Comparison of ENCODE assay signal across 8 cellular contexts in genomic region chr11:62547691-62548281, GRCh38. TPM values are rescaled to one million over a fixed set of nuclear protein-coding genes. Genes with fewer than 3 reads are reported as not detected.
DNase-seq lines count a peak whose midpoint lies in the region; ATAC-seq and TF ChIP-seq lines count a peak whose summit lies in the region.

No MANE protein-coding gene starts in this region.

- peak overlapping the region; percentile 71 for H2AFZ ChIP-seq in PC-3 (ENCODE audit: low read length)

- H3K4me3 ChIP-seq in AG09309 (ENCODE audit: control insufficient read depth, low read depth, low read length): peak overlapping the region; percentile 98
- peak overlapping the region; percentile 96 for H3K4me3 ChIP-seq in PC-3 (ENCODE audit: low read length)
- H3K4me3 ChIP-seq in epithelial cell of proximal tubule (ENCODE audit: low read depth, low read length): peak overlapping the region; percentile 99

- no peak for DNase-seq in AG09309 (ENCODE audit: low read depth)
- peak; percentile 76 for DNase-seq in PC-3
- no peak for DNase-seq in epithelial cell of proximal tubule (ENCODE audit: low read depth)
- no peak for DNase-seq in naive B cell
- no peak for DNase-seq in DMS79 (lab: John Stamatoyannopoulos, UW)
- DNase-seq in NAMALWA (ENCODE audit: low spot score): no peak
- no peak for DNase-seq in NCI-H524 treated with DMSO at 0.1 percent for 48 hours (lab: John Stamatoyannopoulos, UW)

- no peaks in the 10 kb centered on the region for H3K9me3 ChIP-seq in PC-3 (ENCODE audit: low read length)

- no peaks in the 10 kb centered on the region for H3K27me3 ChIP-seq in PC-3 (ENCODE audit: low read length)

- peak overlapping the region; percentile 94 for H3K27ac ChIP-seq in PC-3 (ENCODE audit: low read length)

- TSS peak; percentile 14 for BruUV-seq in PC-3 (replicated peaks; lab: Mats Ljungman, UMichigan)

- intact Hi-C loops in PC-3 (cut with micrococcal nuclease): no loop called here

- no peaks in the 10 kb centered on the region for H3K9me2 ChIP-seq in PC-3 (replicated peaks; ENCODE audit: low read length)

- POLR2A ChIA-PET in PC-3 (lab: Charles Lee; ENCODE audit: unreplicated experiment): interaction anchor here (1.0 to 1.5 kb wide), 3 partner anchors 8 to 26 kb away, joined by 3 to 17 read pairs (median 5); partner anchors contain the start of gene EEF1G

- TF ChIP-seq CTCF in AG09309 (IDR thresholded peaks at IDR 0.05; ENCODE audit: control insufficient read depth, insufficient read depth, low read depth, low read length, missing control alignments) (no peak), PC-3 (conservative IDR thresholded peaks at IDR 0.05; ENCODE audit: low read depth, low read length) (no peak), epithelial cell of proximal tubule (conservative IDR thresholded peaks at IDR 0.05; ENCODE audit: low read depth, low read length) (no peak)

- ATAC-seq in PC-3 (peak; percentile 4), naive B cell (ENCODE audit: low read depth in 2 of 2) (no peak), HG03097 (IDR thresholded peaks at IDR 0.05; ENCODE audit: low FRiP score, unreplicated experiment) (no peak)

- H3K27ac Mint-ChIP-seq in naive B cell: peak overlapping the region; percentile 88 to 99 (median 94)

- peak overlapping the region; percentile 97 for H3K9ac ChIP-seq in PC-3 (ENCODE audit: low read length)

- H3K27me3 Mint-ChIP-seq in naive B cell: peaks cover 0 to 4% (median 0%) of the 10 kb centered on the region in 3 donors

- peaks cover 46% of the 10 kb centered on the region for H3K79me2 ChIP-seq in PC-3 (ENCODE audit: low read length)

- no peaks in the 10 kb centered on the region for H3K36me3 Mint-ChIP-seq in naive B cell

- peak overlapping the region; percentile 89 for H3K4me2 ChIP-seq in PC-3 (ENCODE audit: low read length)

- no peaks in the 10 kb centered on the region for H3K36me3 ChIP-seq in PC-3 (ENCODE audit: low read depth, low read length)

- CTCF ChIA-PET in PC-3 (lab: Charles Lee): interaction anchor here (0.6 to 1.7 kb wide), 3 partner anchors 10 to 13 kb away, joined by 4 to 13 read pairs (median 6); no protein-coding TSS in a partner anchor

- H3F3A ChIP-seq in PC-3 (ENCODE audit: low read length, unreplicated experiment): peaks cover 11% of the 10 kb centered on the region

- peaks cover 63 to 76% (median 69%) of the 10 kb centered on the region in 3 donors for H3K4me1 Mint-ChIP-seq in naive B cell

- 0 out of 2 replicates have a peak, but pooled peaks cover 8% of the 10 kb centered on the region for H4K20me1 ChIP-seq in PC-3 (ENCODE audit: low read length)

- peak overlapping the region; percentile 52 to 93 (median 84) for H3K4me3 Mint-ChIP-seq in naive B cell

- peaks cover 57% of the 10 kb centered on the region for H3K4me1 ChIP-seq in PC-3 (ENCODE audit: insufficient read depth, low read length)

- no peaks in the 10 kb centered on the region for H3K9me3 Mint-ChIP-seq in naive B cell

RNA-seq across cellular contexts. Expression of gene AHNAK, which starts 1.2 kb away (rescaled TPM):
- total RNA-seq in PC-3 (2014; rRNA removed): 287 and 383 TPM in 2 replicates
- 198 and 296 TPM in 2 replicates for total RNA-seq in epithelial cell of proximal tubule
- polyA plus RNA-seq in naive B cell (ENCODE audit: low read depth in 6 of 6): 10 to 100 TPM in 5 of 6 donors, 1 to 10 TPM in 1; 2.0 to 45.3 (median 15.9) TPM

RNA-seq across cellular contexts. Expression of gene EEF1G, which starts 25.9 kb away (rescaled TPM):
- total RNA-seq in PC-3 (2014; rRNA removed): 1,577 and 1,815 TPM in 2 replicates
- 2,115 and 2,170 TPM in 2 replicates for total RNA-seq in epithelial cell of proximal tubule
- 1,000 to 10,000 TPM; 1,313 to 1,862 (median 1,450) TPM for polyA plus RNA-seq in naive B cell (ENCODE audit: low read depth in 6 of 6)

RNA-seq across cellular contexts. Expression of gene TUT1, which starts 43.5 kb away (rescaled TPM):
- total RNA-seq in PC-3 (2014; rRNA removed) (17.8 and 20.6 TPM in 2 replicates), epithelial cell of proximal tubule (9.4 and 10.1 TPM in 2 replicates)
- polyA plus RNA-seq in naive B cell (ENCODE audit: low read depth in 6 of 6): 10 to 100 TPM; 12.7 to 20.8 (median 16.2) TPM

RNA-seq across cellular contexts. Expression of gene MTA2, which starts 53.9 kb away (rescaled TPM):
- total RNA-seq in PC-3 (2014; rRNA removed): 193 and 259 TPM in 2 replicates
- total RNA-seq in epithelial cell of proximal tubule: 109 and 153 TPM in 2 replicates
- polyA plus RNA-seq in naive B cell (ENCODE audit: low read depth in 6 of 6): 10 to 100 TPM in 5 of 6 donors, 1 to 10 TPM in 1; 3.4 to 27.5 (median 17.8) TPM
